ENCODE assay signal across 2 cellular contexts in genomic region chr4:153573881-153574807, GRCh38.
TF ChIP-seq lines count a peak whose summit lies in the region.

No MANE protein-coding gene starts in this region.

TF ChIP-seq in liver, 16 proteins besides CTCF, POLR2A, EP300 and RAD21 (continued from another document):
- no peak for TF ChIP-seq REST (IDR thresholded peaks at IDR 0.05)
- TF ChIP-seq HNF4A (conservative IDR thresholded peaks at IDR 0.05): peak; percentile 65 to 83
- peak; percentile 32 for TF ChIP-seq SP1 (IDR thresholded peaks at IDR 0.05)
- TF ChIP-seq NR2F2 (IDR thresholded peaks at IDR 0.05): no peak
- peak; percentile 56 for TF ChIP-seq YY1 (IDR thresholded peaks at IDR 0.05)
- TF ChIP-seq FOXA2 (IDR thresholded peaks at IDR 0.05): no peak
- no peak for TF ChIP-seq FOXA1 (IDR thresholded peaks at IDR 0.05)
- no peak for TF ChIP-seq GABPA (IDR thresholded peaks at IDR 0.05 in 1 of 2, conservative IDR thresholded peaks at IDR 0.05 in 1 of 2)
- no peak for TF ChIP-seq JUND (IDR thresholded peaks at IDR 0.05)
- TF ChIP-seq HNF4G (IDR thresholded peaks at IDR 0.05): peak; percentile 45
- TF ChIP-seq RXRA (IDR thresholded peaks at IDR 0.05): peak in 1 of 2 donors; percentile 19

TF ChIP-seq in GM23338, 12 proteins besides CTCF, POLR2A, EP300 and RAD21 (continued from another document):
- TF ChIP-seq ZNF462 (CRISPR knock-in tag; IDR thresholded peaks at IDR 0.05) (no peak), STAT1 (IDR thresholded peaks at IDR 0.05; ENCODE audit: unreplicated experiment) (no peak), CREB1 (CRISPR knock-in tag; IDR thresholded peaks at IDR 0.05; ENCODE audit: low read depth) (no peak), JUNB (IDR thresholded peaks at IDR 0.05; ENCODE audit: unreplicated experiment) (no peak)
